Comparison of ENCODE assay signal across 2 cellular contexts in genomic region chr17:51833045-51833444, GRCh38.
A peak's percentile ranks its signal among the peaks of the same experiment; 100 is the strongest.
TF ChIP-seq lines count a peak whose summit lies in the region.

No MANE protein-coding gene starts in this region.

TF ChIP-seq in GM23338, 12 proteins besides CTCF, POLR2A, EP300 and RAD21 (continued from another document):
- TF ChIP-seq ZNF114 (CRISPR knock-in tag; IDR thresholded peaks at IDR 0.05) (no peak), POLR2AphosphoS5 (IDR thresholded peaks at IDR 0.05; ENCODE audit: low read depth) (no peak), REST (IDR thresholded peaks at IDR 0.05; ENCODE audit: unreplicated experiment) (no peak), STAT1 (IDR thresholded peaks at IDR 0.05; ENCODE audit: unreplicated experiment) (no peak), ZNF462 (CRISPR knock-in tag; IDR thresholded peaks at IDR 0.05) (no peak), JUNB (IDR thresholded peaks at IDR 0.05; ENCODE audit: unreplicated experiment) (no peak), CREB1 (CRISPR knock-in tag; IDR thresholded peaks at IDR 0.05; ENCODE audit: low read depth) (no peak), EZH2 (IDR thresholded peaks at IDR 0.05; ENCODE audit: low read depth, unreplicated experiment) (no peak), ETS1 (IDR thresholded peaks at IDR 0.05) (no peak), NANOG (IDR thresholded peaks at IDR 0.05; ENCODE audit: borderline replicate concordance) (no peak), ZNF331 (CRISPR knock-in tag; IDR thresholded peaks at IDR 0.05; ENCODE audit: low read depth) (no peak)

TF ChIP-seq in H1, 55 proteins besides CTCF, POLR2A, EP300 and RAD21:
- TF ChIP-seq TEAD4 (IDR thresholded peaks at IDR 0.05; ENCODE audit: low read depth, low read length) (peak; percentile 51; the same call in 1 of the 2 replicates), BCL11A (IDR thresholded peaks at IDR 0.05; ENCODE audit: low read depth in 2 of 2, low read length in 2 of 2) (no peak)
